ENCODE assay signal across 8 cellular contexts in genomic region chr18:47175895-47176575, GRCh38. TPM values are rescaled to one million over a fixed set of nuclear protein-coding genes. Genes with fewer than 3 reads are reported as not detected.
DNase-seq lines count a peak whose midpoint lies in the region; ATAC-seq and TF ChIP-seq lines count a peak whose summit lies in the region.

IER3IP1 (minus strand) TSS chr18:47176364; CDS start chr18:47176277, 87 bp downstream.

- peak; percentile 87 for DNase-seq in BE2C
- peak; percentile 73 for DNase-seq in GM19238 (ENCODE audit: insufficient read length, low spot score)
- DNase-seq in NCI-H524 (lab: John Stamatoyannopoulos, UW): peak; percentile 44 to 85
- peak; percentile 97 for DNase-seq in activated CD4-positive, alpha-beta T cell treated with anti-CD3 and anti-CD28 coated beads, Interleukin-2, amount 10 ng/mL, durations not matched to agents 24 days and 14 days
- peak; percentile 86 for DNase-seq in dedifferentiated amniotic fluid mesenchymal stem cell (ENCODE audit: extremely low spot score)
- DNase-seq in stimulated activated CD4-positive, alpha-beta T cell treated with anti-CD3 and anti-CD28 coated beads, Interleukin-4, amount 100 ng/mL, for 1 hour: peak; percentile 91

- H3K27ac ChIP-seq in liver (ENCODE audit: low read depth in 1 of 2, low read length in 2 of 2): peak within 1 kb of the TSS; percentile 82 to 91

- peak; percentile 15 to 41 for TF ChIP-seq RAD21 in liver (IDR thresholded peaks at IDR 0.05)

- H3K9me3 ChIP-seq in BE2C: no peaks in the 10 kb centered on the region
- H3K9me3 ChIP-seq in liver (ENCODE audit: control insufficient read depth in 4 of 4, low read length in 3 of 4): no peaks in the 10 kb centered on the region

- H3K36me3 ChIP-seq in BE2C (no peaks in the 10 kb centered on the region; the same call in 1 of the 2 replicates), liver (ENCODE audit: control insufficient read depth in 4 of 4, insufficient read depth in 3 of 4, low read depth in 1 of 4, low read length in 3 of 4) (no peaks in the 10 kb centered on the region)

- peaks cover 4% of the 10 kb centered on the region for H3K27me3 Mint-ChIP-seq in activated CD4-positive, alpha-beta T cell treated with anti-CD3 and anti-CD28 coated beads, Interleukin-2, amount 10 ng/mL, durations not matched to agents 24 days and 14 days

- H3K9ac ChIP-seq in liver (ENCODE audit: low read depth in 1 of 2, low read length in 2 of 2): peak within 1 kb of the TSS; percentile 83 to 92

- peak within 1 kb of the TSS; percentile 81 for H3K4me3 ChIP-seq in BE2C (ENCODE audit: low read depth, low read length)
- peak within 1 kb of the TSS; percentile 87 to 95 (median 93) for H3K4me3 ChIP-seq in liver (ENCODE audit: low read depth in 1 of 3, low read length in 3 of 3)

- WGBS in liver: under 1% methylated on average over 48 of the region's 48 CpGs

- intact Hi-C loops in activated CD4-positive, alpha-beta T cell treated with anti-CD3 and anti-CD28 coated beads, Interleukin-2, amount 10 ng/mL, durations not matched to agents 24 days and 14 days (cut with micrococcal nuclease): loop anchor here (1.0 to 5.0 kb wide), 3 partner anchors 26 to 56 kb away; partner anchors contain the start of gene HDHD2

- peak within 1 kb of the TSS; percentile 32 for H3K4me3 Mint-ChIP-seq in activated CD4-positive, alpha-beta T cell treated with anti-CD3 and anti-CD28 coated beads, Interleukin-2, amount 10 ng/mL, durations not matched to agents 24 days and 14 days

- peaks cover 2% of the 10 kb centered on the region for H3K36me3 Mint-ChIP-seq in activated CD4-positive, alpha-beta T cell treated with anti-CD3 and anti-CD28 coated beads, Interleukin-2, amount 10 ng/mL, durations not matched to agents 24 days and 14 days (ENCODE audit: low read depth)

- H3K4me1 ChIP-seq in BE2C: no peaks in the 10 kb centered on the region; the same call in 1 of the 2 replicates
- H3K4me1 ChIP-seq in liver (ENCODE audit: control insufficient read depth in 4 of 4, insufficient read depth in 4 of 4, low read length in 3 of 4): peaks cover 0 to 17% (median 6%) of the 10 kb centered on the region in 4 donors

- H3K4me1 Mint-ChIP-seq in activated CD4-positive, alpha-beta T cell treated with anti-CD3 and anti-CD28 coated beads, Interleukin-2, amount 10 ng/mL, durations not matched to agents 24 days and 14 days: peaks cover 2% of the 10 kb centered on the region

- TF ChIP-seq CTCF in BE2C (IDR thresholded peaks at IDR 0.05; ENCODE audit: low read depth, low read length) (no peak), liver (IDR thresholded peaks at IDR 0.05; ENCODE audit: low read depth, low read length, missing input control) (no peak)

- H3K27me3 ChIP-seq in BE2C: no peaks in the 10 kb centered on the region
- no peaks in the 10 kb centered on the region for H3K27me3 ChIP-seq in liver (ENCODE audit: control insufficient read depth in 4 of 4, insufficient read depth in 4 of 4, low read length in 3 of 4)

- no peaks in the 10 kb centered on the region for H3K9me3 Mint-ChIP-seq in activated CD4-positive, alpha-beta T cell treated with anti-CD3 and anti-CD28 coated beads, Interleukin-2, amount 10 ng/mL, durations not matched to agents 24 days and 14 days

- peak within 1 kb of the TSS; percentile 68 for H3K27ac Mint-ChIP-seq in activated CD4-positive, alpha-beta T cell treated with anti-CD3 and anti-CD28 coated beads, Interleukin-2, amount 10 ng/mL, durations not matched to agents 24 days and 14 days

- ATAC-seq in HG03442 (IDR thresholded peaks at IDR 0.05; ENCODE audit: unreplicated experiment): peak; percentile 78

TF ChIP-seq in liver, 16 proteins besides CTCF, POLR2A, EP300 and RAD21:
- TF ChIP-seq ATF3 (IDR thresholded peaks at IDR 0.05) (no peak), RXRA (IDR thresholded peaks at IDR 0.05) (peak; percentile 46 to 51), SP1 (IDR thresholded peaks at IDR 0.05) (peak; percentile 64), YY1 (IDR thresholded peaks at IDR 0.05) (peak; percentile 96), HNF4G (IDR thresholded peaks at IDR 0.05) (no peak), TAF1 (conservative IDR thresholded peaks at IDR 0.05) (no peak), EGR1 (IDR thresholded peaks at IDR 0.05; ENCODE audit: low read depth in 2 of 2) (peak in 1 of 2 donors; percentile 49), FOXA1 (IDR thresholded peaks at IDR 0.05) (peak; percentile 21), NR2F2 (IDR thresholded peaks at IDR 0.05) (peak; percentile 37), ZBTB33 (IDR thresholded peaks at IDR 0.05) (peak; percentile 85), HNF4A (conservative IDR thresholded peaks at IDR 0.05) (peak; percentile 47 to 59), GABPA (IDR thresholded peaks at IDR 0.05 in 1 of 2, conservative IDR thresholded peaks at IDR 0.05 in 1 of 2) (peak in 1 of 2 donors; percentile 75), FOXA2 (IDR thresholded peaks at IDR 0.05) (no peak), MAX (IDR thresholded peaks at IDR 0.05) (peak; percentile 75), JUND (IDR thresholded peaks at IDR 0.05) (peak in 1 of 2 donors; percentile 23), REST (IDR thresholded peaks at IDR 0.05) (peak; percentile 34)

RNA-seq across cellular contexts. Expression of gene IER3IP1, which starts in this region (rescaled TPM):
- 19.3 TPM for polyA plus RNA-seq in BE2C (2012; ENCODE audit: insufficient read depth, insufficient read length, low read depth)
- 16.0 and 16.2 TPM in 2 replicates for total RNA-seq in activated CD4-positive, alpha-beta T cell treated with anti-CD3 and anti-CD28 coated beads, Interleukin-2, amount 10 ng/mL, durations not matched to agents 24 days and 14 days
- 10 to 100 TPM in 1 of 2 donors, 1 to 10 TPM in 1; 8.0 to 24.9 TPM for total RNA-seq in liver
- 10 to 100 TPM in 1 of 2 donors, 1 to 10 TPM in 1; 10.0 to 12.7 TPM for polyA plus RNA-seq in liver

Comparison
In these comparisons a context has a peak if more than half of its experiments do, and no peak if none do; other contexts are left out.
1. Peak in every context shown above with its lines: DNase-seq, ATAC-seq, H3K4me3 ChIP-seq and H3K27ac ChIP-seq.